8 cellular contexts compared by ENCODE assay signal in the genomic region with DNA sequence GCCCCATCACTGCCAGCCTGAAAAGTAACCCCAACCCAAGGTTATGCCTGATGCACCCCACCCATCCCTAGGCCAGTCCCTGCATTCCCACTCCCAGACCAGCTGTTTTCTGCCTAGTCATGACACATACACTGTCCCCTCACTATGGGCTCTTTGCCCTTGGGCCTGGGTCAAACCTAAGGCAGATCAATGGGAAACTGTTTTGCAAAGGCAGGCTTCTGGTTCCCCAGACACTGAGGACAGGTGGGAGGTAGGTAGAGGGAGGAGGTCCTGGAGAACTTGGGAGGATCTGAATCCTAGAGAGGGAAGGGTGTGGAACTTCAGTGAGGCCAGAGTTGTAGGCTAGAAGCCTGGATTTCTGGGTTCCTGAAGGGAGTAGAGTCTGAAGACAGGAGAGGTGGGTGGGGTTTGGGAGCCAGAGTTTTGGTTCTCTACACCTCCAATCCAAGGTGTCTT. TPM values are rescaled to one million over a fixed set of nuclear protein-coding genes. Genes with fewer than 3 reads are reported as not detected.
DNase-seq lines count a peak whose midpoint lies in the region; ATAC-seq, FAIRE-seq and TF ChIP-seq lines count a peak whose summit lies in the region.

No MANE protein-coding gene starts in this region.

- H3K4me3 ChIP-seq in gastroesophageal sphincter (peak overlapping the region; percentile 61 to 71), skeletal muscle tissue (ENCODE audit: low read length in 3 of 3) (peak overlapping the region; percentile 65 to 92 (median 79))

- no peak overlapping the region for H3K56ac ChIP-seq in H9 (ENCODE audit: insufficient read length, low read depth, low read length)

- H3K4ac ChIP-seq in H9 (ENCODE audit: low read depth, low read length) = no peak overlapping the region

- H3K4me1 ChIP-seq in H9 (ENCODE audit: insufficient read depth, low read length) = peaks cover 16% of the 10 kb centered on the region
- H3K4me1 ChIP-seq in gastroesophageal sphincter = peaks cover under 1 to 78% (median 24%) of the 10 kb centered on the region in 3 donors
- peaks cover 33 to 44% (median 36%) of the 10 kb centered on the region in 3 donors for H3K4me1 ChIP-seq in skeletal muscle tissue (ENCODE audit: control insufficient read depth in 3 of 3, insufficient read depth in 3 of 3, low read length in 3 of 3)

- H3K14ac ChIP-seq in H9 (ENCODE audit: insufficient read depth, low read length) = no peak overlapping the region

- H2AK5ac ChIP-seq in H9 (ENCODE audit: insufficient read length, low read length) = no peak overlapping the region

- ATAC-seq in gastroesophageal sphincter (no peak), HG02642 (IDR thresholded peaks at IDR 0.05; ENCODE audit: poor library complexity, unreplicated experiment) (no peak)

- H2BK5ac ChIP-seq in H9 (ENCODE audit: insufficient read length, low read length) = no peak overlapping the region

- H3K23ac ChIP-seq in H9 (ENCODE audit: insufficient read length, low read depth, low read length) = no peak overlapping the region

- H3K18ac ChIP-seq in H9 (ENCODE audit: insufficient read length, low read depth, low read length) = no peak overlapping the region

- H3K27me3 ChIP-seq in H9 (ENCODE audit: insufficient read depth, low read length) = no peaks in the 10 kb centered on the region
- H3K27me3 ChIP-seq in gastroesophageal sphincter = no peaks in the 10 kb centered on the region
- H3K27me3 ChIP-seq in skeletal muscle tissue (ENCODE audit: control insufficient read depth in 3 of 3, insufficient read depth in 3 of 3, low read length in 3 of 3) = peaks cover 0 to 14% (median 0%) of the 10 kb centered on the region in 3 donors

- H2BK15ac ChIP-seq in H9 (ENCODE audit: low read depth, low read length) = no peak overlapping the region

- TF ChIP-seq EP300 in gastroesophageal sphincter (IDR thresholded peaks at IDR 0.05) = no peak

- CTCF ChIA-PET in activated CD4-positive, alpha-beta memory T cell treated with anti-CD3 and anti-CD28 coated beads for 36 hours (lab: Charles Lee) = interaction anchor here (0.6 to 8.1 kb wide), 3 partner anchors 37 to 461 kb away, joined by 3 to 67 read pairs (median 3); partner anchors contain the start of gene LY6G5C

- peaks cover 36 to 41% (median 36%) of the 10 kb centered on the region in 3 experiments for H3K36me3 Mint-ChIP-seq in H9 (ENCODE audit: insufficient read depth in 1 of 3, low read depth in 3 of 3)
- H3K36me3 Mint-ChIP-seq in activated CD4-positive, alpha-beta memory T cell treated with anti-CD3 and anti-CD28 coated beads for 36 hours = peaks cover 50% of the 10 kb centered on the region

- TF ChIP-seq CTCF in H9 (conservative IDR thresholded peaks at IDR 0.05) (no peak), gastroesophageal sphincter (IDR thresholded peaks at IDR 0.05) (no peak)

- H3K79me2 ChIP-seq in H9 (ENCODE audit: insufficient read depth, low read length) = peaks cover 6% of the 10 kb centered on the region; the same call in 1 of the 2 replicates

- H3K9me3 ChIP-seq in H9 (ENCODE audit: control insufficient read depth, low read depth, low read length) (no peaks in the 10 kb centered on the region), gastroesophageal sphincter (no peaks in the 10 kb centered on the region), skeletal muscle tissue (ENCODE audit: control insufficient read depth in 3 of 3, low read length in 3 of 3) (no peaks in the 10 kb centered on the region)

- H4K8ac ChIP-seq in H9 (replicated peaks; ENCODE audit: insufficient read length, low read depth, low read length) = no peak overlapping the region

- no peaks in the 10 kb centered on the region for H3K27me3 Mint-ChIP-seq in H9 (ENCODE audit: low read depth)
- no peaks in the 10 kb centered on the region for H3K27me3 Mint-ChIP-seq in activated CD4-positive, alpha-beta memory T cell treated with anti-CD3 and anti-CD28 coated beads for 36 hours

- no peak overlapping the region for H2BK20ac ChIP-seq in H9 (ENCODE audit: low read depth, low read length, poor library complexity, severe bottlenecking)

- H3K9me3 Mint-ChIP-seq in H9 = no peaks in the 10 kb centered on the region; a peak in 2 of 5 replicates
- H3K9me3 Mint-ChIP-seq in activated CD4-positive, alpha-beta memory T cell treated with anti-CD3 and anti-CD28 coated beads for 36 hours = no peaks in the 10 kb centered on the region

- H4K20me1 ChIP-seq in H9 (ENCODE audit: control insufficient read depth, insufficient read depth, insufficient read length) = no peaks in the 10 kb centered on the region

- peak overlapping the region; percentile 87 for H3K4me2 ChIP-seq in H9 (ENCODE audit: insufficient read depth, insufficient read length, low read length)

- no peak overlapping the region for H3K27ac ChIP-seq in H9 (ENCODE audit: insufficient read length, low read depth, low read length)
- H3K27ac ChIP-seq in gastroesophageal sphincter = peak overlapping the region; percentile 79 to 93 (median 91)
- peak overlapping the region; percentile 81 for H3K27ac ChIP-seq in skeletal muscle tissue (ENCODE audit: low read depth, low read length)

- POLR2A ChIA-PET in activated CD4-positive, alpha-beta memory T cell treated with anti-CD3 and anti-CD28 coated beads for 36 hours (lab: Charles Lee) = interaction anchor here (0.8 to 3.0 kb wide), 2 partner anchors 73 to 93 kb away, joined by 3 to 15 read pairs; partner anchors contain the start of genes HSPA1B and LSM2

- no peak overlapping the region for H2BK120ac ChIP-seq in H9 (ENCODE audit: low read depth, low read length, poor library complexity, severe bottlenecking)

- peak overlapping the region; percentile 22 for H3K9ac ChIP-seq in H9 (ENCODE audit: extremely low read depth, insufficient read length, low read length)
- H3K9ac ChIP-seq in skeletal muscle tissue (ENCODE audit: low read depth in 1 of 3, low read length in 3 of 3) = peak overlapping the region in 2 of 3 donors; percentile 73 to 82

- no peaks in the 10 kb centered on the region for H3K79me1 ChIP-seq in H9 (ENCODE audit: insufficient read depth, low read depth, low read length, poor library complexity, severe bottlenecking)

- no peak overlapping the region for H4K5ac ChIP-seq in H9 (ENCODE audit: insufficient read length, low read depth, low read length)

- intact Hi-C loops in activated CD4-positive, alpha-beta memory T cell treated with anti-CD3 and anti-CD28 coated beads for 36 hours (cut with micrococcal nuclease) = loop anchor here (10.0 kb wide), 2 partner anchors 241 to 1169 kb away; partner anchors contain the start of gene DXO

- H3K4me1 Mint-ChIP-seq in H9 = peaks cover 48 to 50% of the 10 kb centered on the region in 2 experiments
- H3K4me1 Mint-ChIP-seq in activated CD4-positive, alpha-beta memory T cell treated with anti-CD3 and anti-CD28 coated beads for 36 hours (ENCODE audit: low read depth) = peaks cover 64% of the 10 kb centered on the region

- no peak for FAIRE-seq in H54 (lab: Jason Lieb, UNC)

- peak overlapping the region in 2 of 3 experiments; percentile 90 to 93; a peak in 4 of 7 replicates for H3K27ac Mint-ChIP-seq in H9
- peak overlapping the region; percentile 88 for H3K27ac Mint-ChIP-seq in activated CD4-positive, alpha-beta memory T cell treated with anti-CD3 and anti-CD28 coated beads for 36 hours

- H3T11ph ChIP-seq in H9 (ENCODE audit: low read length) = no peak overlapping the region

- peak overlapping the region; percentile 91 to 98 for H3K4me3 Mint-ChIP-seq in H9
- peak overlapping the region; percentile 98 for H3K4me3 Mint-ChIP-seq in activated CD4-positive, alpha-beta memory T cell treated with anti-CD3 and anti-CD28 coated beads for 36 hours

- H2BK12ac ChIP-seq in H9 (ENCODE audit: insufficient read length, low read depth, low read length) = peak overlapping the region; percentile 41

- H2AFZ ChIP-seq in H9 (ENCODE audit: low read length) = no peak overlapping the region

- H3K23me2 ChIP-seq in H9 (ENCODE audit: insufficient read length, low read depth, low read length, poor library complexity, severe bottlenecking) = peaks cover 26% of the 10 kb centered on the region

- TF ChIP-seq POLR2A in gastroesophageal sphincter (IDR thresholded peaks at IDR 0.05) = no peak
- TF ChIP-seq POLR2A in erythroblast (IDR thresholded peaks at IDR 0.05; ENCODE audit: low read length) = no peak
- no peak for TF ChIP-seq POLR2A in H54 (IDR thresholded peaks at IDR 0.05; ENCODE audit: low read depth, low read length)

- DNase-seq in H9 (no peak), erythroblast (lab: John Stamatoyannopoulos, UW) (no peak), COLO829 (ENCODE audit: low spot score) (no peak), H54 (ENCODE audit: insufficient read length, low spot score) (no peak)
- DNase-seq in activated CD4-positive, alpha-beta memory T cell treated with anti-CD3 and anti-CD28 coated beads for 36 hours = no peak

- peaks cover 0 to 38% of the 10 kb centered on the region in 2 donors for H3K36me3 ChIP-seq in gastroesophageal sphincter
- H3K36me3 ChIP-seq in skeletal muscle tissue (ENCODE audit: control insufficient read depth in 3 of 3, insufficient read depth in 3 of 3, low read length in 3 of 3) = peaks cover 4 to 19% (median 14%) of the 10 kb centered on the region in 3 donors

- H4K91ac ChIP-seq in H9 (ENCODE audit: insufficient read length, low read depth, low read length) = no peak overlapping the region

RNA-seq across cellular contexts. Expression of gene CLIC1, which starts 2.1 kb away (rescaled TPM):
- 265 and 266 TPM in 2 replicates for total RNA-seq in H9 (2021)
- 100 to 1,000 TPM; 430 to 442 TPM for total RNA-seq in activated CD4-positive, alpha-beta memory T cell treated with anti-CD3 and anti-CD28 coated beads for 36 hours
- total RNA-seq in gastroesophageal sphincter = 100 to 1,000 TPM; 191 to 427 (median 276) TPM
- 152 TPM for total RNA-seq in skeletal muscle tissue

RNA-seq across cellular contexts. Expression of gene DDAH2, which starts 5.2 kb away (rescaled TPM):
- total RNA-seq in H9 (2021) = 70.5 and 73.2 TPM in 2 replicates
- 1 to 10 TPM; 6.2 to 6.6 TPM for total RNA-seq in activated CD4-positive, alpha-beta memory T cell treated with anti-CD3 and anti-CD28 coated beads for 36 hours
- 100 to 1,000 TPM in 2 of 4 donors, 10 to 100 TPM in 2; 75.6 to 127 (median 99.0) TPM for total RNA-seq in gastroesophageal sphincter
- total RNA-seq in skeletal muscle tissue = 73.1 TPM

RNA-seq across cellular contexts. Expression of gene MSH5, which starts 5.5 kb away (rescaled TPM):
- 21.5 and 22.4 TPM in 2 replicates for total RNA-seq in H9 (2021)
- total RNA-seq in activated CD4-positive, alpha-beta memory T cell treated with anti-CD3 and anti-CD28 coated beads for 36 hours = 10 to 100 TPM; 80.9 to 83.8 TPM
- 10 to 100 TPM in 1 of 4 donors, 1 to 10 TPM in 3; 1.9 to 12.7 (median 6.7) TPM for total RNA-seq in gastroesophageal sphincter
- total RNA-seq in skeletal muscle tissue = 3.1 TPM

RNA-seq across cellular contexts. Expression of gene MPIG6B, which starts 11.1 kb away (rescaled TPM):
- total RNA-seq in H9 (2021) (not detected in 2 replicates), gastroesophageal sphincter (under 1 TPM in 1 of 4 donors, not detected in 3; 0.54 TPM), skeletal muscle tissue (0.52 TPM)
- total RNA-seq in activated CD4-positive, alpha-beta memory T cell treated with anti-CD3 and anti-CD28 coated beads for 36 hours = not detected

RNA-seq across cellular contexts. Expression of gene LY6G6C, which starts 12.7 kb away (rescaled TPM):
- total RNA-seq in H9 (2021) (0.24 TPM in 1 of 2 replicates, not detected in the other), gastroesophageal sphincter (not detected), skeletal muscle tissue (not detected)
- not detected for total RNA-seq in activated CD4-positive, alpha-beta memory T cell treated with anti-CD3 and anti-CD28 coated beads for 36 hours
